Comparison of ENCODE assay signal across 10 cellular contexts in the genomic region with DNA sequence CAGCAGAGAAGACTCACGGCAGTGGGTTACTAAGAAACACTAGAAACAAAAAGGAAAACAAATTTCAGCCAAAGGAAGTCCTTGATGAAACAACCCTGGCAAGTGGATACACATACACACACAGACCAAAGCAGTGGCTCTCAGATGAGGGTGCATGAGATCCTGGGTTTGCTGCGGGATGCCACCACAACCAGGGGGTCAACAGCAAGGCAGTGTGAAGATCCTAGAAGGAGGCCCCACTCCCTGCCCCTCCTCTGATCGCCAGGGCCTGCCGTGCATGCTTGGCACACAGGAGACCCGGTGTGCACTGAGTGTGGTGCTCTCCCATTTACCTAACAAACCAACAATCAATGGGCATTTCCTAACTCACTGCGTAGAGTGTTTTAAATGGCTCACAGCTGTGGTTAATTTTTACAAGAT.
DNase-seq lines count a peak whose midpoint lies in the region; ATAC-seq, FAIRE-seq and TF ChIP-seq lines count a peak whose summit lies in the region.
"Had no signal": no experiment of that assay in that cellular context is flagged by ENCODE, and none has a peak within 500 bp of the region (broad histone marks: within the 10 kb centered on the region; RNA-seq: fewer than 3 reads in every experiment).

No MANE protein-coding gene starts in this region.

- no peaks in the 10 kb centered on the region for H4K20me1 ChIP-seq in HCT116 (ENCODE audit: insufficient read depth)

- peak overlapping the region; percentile 75 for H3K4me2 ChIP-seq in HCT116 (ENCODE audit: low read length)

- no peaks in the 10 kb centered on the region for H3K27me3 Mint-ChIP-seq in activated naive CD8-positive, alpha-beta T cell treated with anti-CD3 and anti-CD28 coated beads, Interleukin-2, amount 10 ng/mL, durations not matched to agents 7 days and 5 days

- H3K9me3 ChIP-seq in HCT116 (ENCODE audit: control insufficient read depth in 1 of 2, insufficient read depth in 1 of 2, low read depth in 1 of 2, low read length in 2 of 2) (no peaks in the 10 kb centered on the region), heart left ventricle (no peaks in the 10 kb centered on the region), gastrocnemius medialis (no peaks in the 10 kb centered on the region), kidney (ENCODE audit: control insufficient read depth in 1 of 2, low read length in 2 of 2) (no peaks in the 10 kb centered on the region)

- intact Hi-C loops in HCT116 (cut with micrococcal nuclease): no loop called here
- intact Hi-C loops in heart left ventricle (cut with DNase I): loop anchor here in 2 of 10 donors (10.0 kb wide), 2 partner anchors 49 to 439 kb away; no protein-coding TSS in a partner anchor
- intact Hi-C loops in gastrocnemius medialis (cut with DNase I; ENCODE audit: low total_unique reads): no loop called here
- intact Hi-C loops in kidney (cut with DNase I): no loop called here

- in situ Hi-C loops in gastrocnemius medialis (cut with MboI; ENCODE audit: low sequenced_read_pairs in 4 of 4): no loop called here

- no peak for TF ChIP-seq RAD21 in HCT116 (IDR thresholded peaks at IDR 0.05; ENCODE audit: low read depth)

- H3K79me2 ChIP-seq in HCT116 (ENCODE audit: insufficient read depth, low read length): peaks cover 66% of the 10 kb centered on the region

- TF ChIP-seq POLR2A in HCT116 (IDR thresholded peaks at IDR 0.05; ENCODE audit: borderline replicate concordance, extremely low read depth, insufficient read depth, insufficient read length) (no peak), heart left ventricle (IDR thresholded peaks at IDR 0.05) (no peak), gastrocnemius medialis (IDR thresholded peaks at IDR 0.05) (no peak)

- H3K27ac Mint-ChIP-seq in activated naive CD8-positive, alpha-beta T cell treated with anti-CD3 and anti-CD28 coated beads, Interleukin-2, amount 10 ng/mL, durations not matched to agents 7 days and 5 days: peak overlapping the region; percentile 9

- peaks cover 45% of the 10 kb centered on the region for H3K4me1 Mint-ChIP-seq in activated naive CD8-positive, alpha-beta T cell treated with anti-CD3 and anti-CD28 coated beads, Interleukin-2, amount 10 ng/mL, durations not matched to agents 7 days and 5 days

- RAD21 ChIA-PET in HCT116 (lab: Charles Lee; ENCODE audit: low non-redundant PET in 1 of 2, low total read pairs in 2 of 2, uncharacterized antibody in 2 of 2, unreplicated experiment in 2 of 2): no interaction called here

- CTCF ChIA-PET in HCT116 (lab: Charles Lee): no interaction called here

- H3K4me1 ChIP-seq in HCT116 (ENCODE audit: control insufficient read depth in 1 of 2, insufficient read depth in 2 of 2, low read length in 2 of 2) (peaks cover 87 to 98% of the 10 kb centered on the region in 2 experiments), heart left ventricle (peaks cover 4 to 92% (median 73%) of the 10 kb centered on the region in 12 donors), gastrocnemius medialis (peaks cover 71 to 76% of the 10 kb centered on the region in 2 donors), kidney (ENCODE audit: control insufficient read depth in 1 of 2, insufficient read depth in 1 of 2, low read depth in 1 of 2, low read length in 2 of 2) (peaks cover 28% of the 10 kb centered on the region in 2 donors)

- ATAC-seq in HCT116: no peak
- ATAC-seq in activated naive CD8-positive, alpha-beta T cell treated with anti-CD3 and anti-CD28 coated beads, Interleukin-2, amount 10 ng/mL, durations not matched to agents 7 days and 5 days (ENCODE audit: low read depth): peak; percentile 28
- peak; percentile 27 to 76 (median 67) for ATAC-seq in heart left ventricle
- no peak for ATAC-seq in gastrocnemius medialis
- no peak for ATAC-seq in GM21381 (IDR thresholded peaks at IDR 0.05; ENCODE audit: unreplicated experiment)

- peak overlapping the region; percentile 6 for H3K4me3 Mint-ChIP-seq in activated naive CD8-positive, alpha-beta T cell treated with anti-CD3 and anti-CD28 coated beads, Interleukin-2, amount 10 ng/mL, durations not matched to agents 7 days and 5 days

- H3K36me3 Mint-ChIP-seq in activated naive CD8-positive, alpha-beta T cell treated with anti-CD3 and anti-CD28 coated beads, Interleukin-2, amount 10 ng/mL, durations not matched to agents 7 days and 5 days: peaks cover 8% of the 10 kb centered on the region

- H3K9ac ChIP-seq in HCT116 (ENCODE audit: low read length) (peak overlapping the region; percentile 69), kidney (ENCODE audit: low read length in 2 of 2) (no peak overlapping the region)

- H3K36me3 ChIP-seq in HCT116 (ENCODE audit: control insufficient read depth in 1 of 2, insufficient read depth in 2 of 2, low read length in 2 of 2): no peaks in the 10 kb centered on the region; a peak in 1 of 4 replicates
- peaks cover 0 to 23% (median 15%) of the 10 kb centered on the region in 9 donors for H3K36me3 ChIP-seq in heart left ventricle
- H3K36me3 ChIP-seq in gastrocnemius medialis: peaks cover 0 to 29% of the 10 kb centered on the region in 2 donors
- peaks cover 7 to 19% of the 10 kb centered on the region in 2 donors for H3K36me3 ChIP-seq in kidney (ENCODE audit: control insufficient read depth in 1 of 2, insufficient read depth in 2 of 2, low read length in 2 of 2)

- H3K4me3 ChIP-seq in HCT116 (replicated peaks in 1 of 2; ENCODE audit: low read depth in 1 of 2, low read length in 2 of 2) (no peak overlapping the region), heart left ventricle (no peak overlapping the region), gastrocnemius medialis (no peak overlapping the region), kidney (ENCODE audit: low read length in 2 of 2) (no peak overlapping the region)

- WGBS in heart left ventricle, 4 donors: 33 to 61% (median 46%) methylated on average over 6 of the region's 6 CpGs

- no peak for TF ChIP-seq CTCF in HCT116 (IDR thresholded peaks at IDR 0.05 in 2 of 3, conservative IDR thresholded peaks at IDR 0.05 in 1 of 3; ENCODE audit: borderline replicate concordance in 1 of 3, insufficient read depth in 1 of 3, low read depth in 2 of 3, low read length in 2 of 3)
- TF ChIP-seq CTCF in heart left ventricle (IDR thresholded peaks at IDR 0.05): no peak
- TF ChIP-seq CTCF in gastrocnemius medialis (IDR thresholded peaks at IDR 0.05 in 4 of 5, conservative IDR thresholded peaks at IDR 0.05 in 1 of 5): no peak
- TF ChIP-seq CTCF in kidney (IDR thresholded peaks at IDR 0.05; ENCODE audit: borderline replicate concordance, extremely low read depth, insufficient read depth): no peak

- H3K9me3 Mint-ChIP-seq in activated naive CD8-positive, alpha-beta T cell treated with anti-CD3 and anti-CD28 coated beads, Interleukin-2, amount 10 ng/mL, durations not matched to agents 7 days and 5 days: no peaks in the 10 kb centered on the region

- no peaks in the 10 kb centered on the region for H3K9me2 ChIP-seq in HCT116 (ENCODE audit: insufficient read depth)

- H3K27ac ChIP-seq in HCT116 (ENCODE audit: low read depth, low read length): peak overlapping the region; percentile 100
- H3K27ac ChIP-seq in heart left ventricle: peak overlapping the region in 8 of 12 donors; percentile 26 to 66 (median 38)
- H3K27ac ChIP-seq in gastrocnemius medialis: peak overlapping the region in 3 of 4 donors; percentile 7 to 55 (median 25)
- H3K27ac ChIP-seq in kidney (ENCODE audit: low read depth in 2 of 2, low read length in 2 of 2): peak overlapping the region in 1 of 2 donors; percentile 30

- no peaks in the 10 kb centered on the region for H3K27me3 ChIP-seq in HCT116 (ENCODE audit: insufficient read depth, low read length)
- H3K27me3 ChIP-seq in heart left ventricle: no peaks in the 10 kb centered on the region
- no peaks in the 10 kb centered on the region for H3K27me3 ChIP-seq in gastrocnemius medialis

- POLR2A ChIA-PET in HCT116 (lab: Charles Lee): no interaction called here
- POLR2A ChIA-PET in activated naive CD8-positive, alpha-beta T cell treated with anti-CD3 and anti-CD28 coated beads, Interleukin-2, amount 10 ng/mL, durations not matched to agents 7 days and 5 days (lab: Charles Lee): no interaction called here

- no peak for DNase-seq in HCT116 (ENCODE audit: low read depth, low spot score)
- no peak for DNase-seq in activated naive CD8-positive, alpha-beta T cell treated with anti-CD3 and anti-CD28 coated beads, Interleukin-2, amount 10 ng/mL, durations not matched to agents 7 days and 5 days
- DNase-seq in heart left ventricle: no peak
- no peak for DNase-seq in gastrocnemius medialis
- no peak for DNase-seq in kidney
- no peak for DNase-seq in COR-L47 (lab: John Stamatoyannopoulos, UW)
- no peak for DNase-seq in effector CD4-positive, alpha-beta T cell
- DNase-seq: NCI-H1436 treated with DMSO at 0.1 percent for 48 hours, PC-3 had no signal

- FAIRE-seq in kidney (lab: Jason Lieb, UNC): no peak

- BruUV-seq in HCT116 (replicated peaks; lab: Mats Ljungman, UMichigan): no TSS peak

- no peak overlapping the region for H2AFZ ChIP-seq in HCT116 (ENCODE audit: low read depth, low read length, poor library complexity, severe bottlenecking)

TF ChIP-seq in HCT116, 20 proteins besides CTCF, POLR2A, EP300 and RAD21 (continues in another document):
- TF ChIP-seq ZNF274 (IDR thresholded peaks at IDR 0.05; ENCODE audit: low read depth, low read length): no peak
- TF ChIP-seq, protein P1, sequence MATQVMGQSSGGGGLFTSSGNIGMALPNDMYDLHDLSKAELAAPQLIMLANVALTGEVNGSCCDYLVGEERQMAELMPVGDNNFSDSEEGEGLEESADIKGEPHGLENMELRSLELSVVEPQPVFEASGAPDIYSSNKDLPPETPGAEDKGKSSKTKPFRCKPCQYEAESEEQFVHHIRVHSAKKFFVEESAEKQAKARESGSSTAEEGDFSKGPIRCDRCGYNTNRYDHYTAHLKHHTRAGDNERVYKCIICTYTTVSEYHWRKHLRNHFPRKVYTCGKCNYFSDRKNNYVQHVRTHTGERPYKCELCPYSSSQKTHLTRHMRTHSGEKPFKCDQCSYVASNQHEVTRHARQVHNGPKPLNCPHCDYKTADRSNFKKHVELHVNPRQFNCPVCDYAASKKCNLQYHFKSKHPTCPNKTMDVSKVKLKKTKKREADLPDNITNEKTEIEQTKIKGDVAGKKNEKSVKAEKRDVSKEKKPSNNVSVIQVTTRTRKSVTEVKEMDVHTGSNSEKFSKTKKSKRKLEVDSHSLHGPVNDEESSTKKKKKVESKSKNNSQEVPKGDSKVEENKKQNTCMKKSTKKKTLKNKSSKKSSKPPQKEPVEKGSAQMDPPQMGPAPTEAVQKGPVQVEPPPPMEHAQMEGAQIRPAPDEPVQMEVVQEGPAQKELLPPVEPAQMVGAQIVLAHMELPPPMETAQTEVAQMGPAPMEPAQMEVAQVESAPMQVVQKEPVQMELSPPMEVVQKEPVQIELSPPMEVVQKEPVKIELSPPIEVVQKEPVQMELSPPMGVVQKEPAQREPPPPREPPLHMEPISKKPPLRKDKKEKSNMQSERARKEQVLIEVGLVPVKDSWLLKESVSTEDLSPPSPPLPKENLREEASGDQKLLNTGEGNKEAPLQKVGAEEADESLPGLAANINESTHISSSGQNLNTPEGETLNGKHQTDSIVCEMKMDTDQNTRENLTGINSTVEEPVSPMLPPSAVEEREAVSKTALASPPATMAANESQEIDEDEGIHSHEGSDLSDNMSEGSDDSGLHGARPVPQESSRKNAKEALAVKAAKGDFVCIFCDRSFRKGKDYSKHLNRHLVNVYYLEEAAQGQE (IDR thresholded peaks at IDR 0.05; ENCODE audit: low read depth): no peak

Comparison
In these comparisons a context has a peak if more than half of its experiments do, and no peak if none do; other contexts are left out.
1. ATAC-seq: peak in activated naive CD8-positive, alpha-beta T cell treated with anti-CD3 and anti-CD28 coated beads, Interleukin-2, amount 10 ng/mL, durations not matched to agents 7 days and 5 days (single experiment) and heart left ventricle (4 of 4); none in HCT116 (single experiment), gastrocnemius medialis (0 of 2) and GM21381 (single experiment).